Comparison of ENCODE assay signal across 14 cellular contexts in the genomic region with DNA sequence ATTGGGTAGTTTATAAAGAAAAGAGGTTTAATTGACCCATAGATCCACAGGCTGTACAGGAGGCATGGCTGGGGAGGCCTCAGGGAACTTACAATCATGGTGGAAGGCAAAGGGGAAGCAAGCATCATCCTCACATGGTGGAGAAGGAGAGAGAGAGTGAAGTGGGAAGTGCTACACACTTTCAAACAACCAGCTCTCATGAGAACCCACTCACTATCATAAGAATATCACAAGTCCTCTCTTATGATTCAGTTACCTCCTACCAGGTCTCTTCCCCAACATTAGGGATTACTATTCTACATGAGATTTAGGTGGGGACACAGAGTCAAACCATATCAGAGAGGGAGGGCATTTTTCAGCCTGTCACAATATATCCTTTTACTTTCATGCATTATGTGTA.
"Had no signal": no experiment of that assay in that cellular context is flagged by ENCODE, and none has a peak within 500 bp of the region (broad histone marks: within the 10 kb centered on the region; RNA-seq: fewer than 3 reads in every experiment).

No MANE protein-coding gene starts in this region.

- H3K4me3 Mint-ChIP-seq: endodermal cell had no signal

- H3K9me3 ChIP-seq: breast epithelium, tibial nerve, vagina had no signal

- H3K27ac Mint-ChIP-seq: activated T-cell treated with anti-CD3 and anti-CD28 coated beads, Interleukin-2, amount 50 U/mL, for 72 hours; endodermal cell had no signal

- H3K4me3 ChIP-seq: breast epithelium, tibial nerve, vagina had no signal

- H3K4me1 ChIP-seq: breast epithelium, parathyroid adenoma, vagina had no signal

- H3K27me3 ChIP-seq: breast epithelium, tibial nerve, vagina had no signal

- H3K4me1 Mint-ChIP-seq: endodermal cell had no signal

- H3K36me3 ChIP-seq: breast epithelium, tibial nerve, vagina had no signal

- H3K27ac ChIP-seq: breast epithelium, parathyroid adenoma, tibial nerve, vagina had no signal

- DNase-seq: activated naive CD4-positive, alpha-beta T cell treated with anti-CD3 and anti-CD28 coated beads, Interleukin-2, amount 50 U/mL, for 16 hours; activated T-cell treated with anti-CD3 and anti-CD28 coated beads, Interleukin-2, amount 50 U/mL, for 72 hours; aorta; endodermal cell; erythroblast; hypothalamus; retina; stimulated activated CD4-positive, alpha-beta T cell treated with anti-CD3 and anti-CD28 coated beads, Interleukin-15, amount 100 ng/mL, for 24 hours; stimulated activated CD4-positive, alpha-beta T cell treated with anti-CD3 and anti-CD28 coated beads, Interleukin-4, amount 100 ng/mL, for 24 hours; T-helper 9 cell had no signal
